ENCODE assay signal across 8 cellular contexts in genomic region chr16:66474750-66475199, GRCh38. TPM values are rescaled to one million over a fixed set of nuclear protein-coding genes. Genes with fewer than 3 reads are reported as not detected.
DNase-seq lines count a peak whose midpoint lies in the region; ATAC-seq lines count a peak whose summit lies in the region.

No MANE protein-coding gene starts in this region.

- H3K27me3 ChIP-seq in CD8-positive, alpha-beta memory T cell (ENCODE audit: insufficient read depth, low read length, poor library complexity, severe bottlenecking): no peaks in the 10 kb centered on the region
- no peaks in the 10 kb centered on the region for H3K27me3 ChIP-seq in MG63

- no peaks in the 10 kb centered on the region for H3K9me3 ChIP-seq in CD8-positive, alpha-beta memory T cell (ENCODE audit: low read length)
- no peaks in the 10 kb centered on the region for H3K9me3 ChIP-seq in KOPT-K1 (ENCODE audit: insufficient read depth, low read length, poor library complexity, severe bottlenecking)
- no peaks in the 10 kb centered on the region for H3K9me3 ChIP-seq in MG63

- H3K27ac ChIP-seq in CD8-positive, alpha-beta memory T cell (ENCODE audit: low read depth, low read length): no peak overlapping the region
- H3K27ac ChIP-seq in KOPT-K1 (ENCODE audit: low read depth, low read length, poor library complexity, severe bottlenecking): peak overlapping the region; percentile 12

- no peaks in the 10 kb centered on the region for H3K9me3 Mint-ChIP-seq in CD8-positive, alpha-beta memory T cell
- H3K9me3 Mint-ChIP-seq in stimulated activated memory B cell treated with anti-CD40 and anti-IgM and Interleukin-4, amounts not matched to agents 10 μg/mL and 1 μg/mL and 100 μg/mL, for 72 hours: no peaks in the 10 kb centered on the region

- peaks cover 25% of the 10 kb centered on the region for H3K4me1 ChIP-seq in CD8-positive, alpha-beta memory T cell (ENCODE audit: insufficient read depth, low read length)

- H3K36me3 ChIP-seq in CD8-positive, alpha-beta memory T cell (ENCODE audit: insufficient read depth, low read length): no peaks in the 10 kb centered on the region
- no peaks in the 10 kb centered on the region for H3K36me3 ChIP-seq in KOPT-K1 (ENCODE audit: insufficient read depth, low read length)
- H3K36me3 ChIP-seq in MG63: no peaks in the 10 kb centered on the region

- H3K27me3 Mint-ChIP-seq in CD8-positive, alpha-beta memory T cell: no peaks in the 10 kb centered on the region
- peaks cover 31% of the 10 kb centered on the region for H3K27me3 Mint-ChIP-seq in stimulated activated memory B cell treated with anti-CD40 and anti-IgM and Interleukin-4, amounts not matched to agents 10 μg/mL and 1 μg/mL and 100 μg/mL, for 72 hours

- CTCF ChIA-PET in CD8-positive, alpha-beta memory T cell (lab: Charles Lee): interaction anchor here (1.9 kb wide), 1 partner anchor 176 kb away, joined by 8 read pairs; no protein-coding TSS in a partner anchor

- H3K4me3 ChIP-seq in CD8-positive, alpha-beta memory T cell (ENCODE audit: low read length): no peak overlapping the region
- no peak overlapping the region for H3K4me3 ChIP-seq in MG63

- peak; percentile 37 to 76 (median 65) for DNase-seq in CD8-positive, alpha-beta memory T cell
- DNase-seq in T-helper 2 cell (peak in 4 of 5 experiments; percentile 24 to 90 (median 42)), MG63 (no peak)
- DNase-seq in effector CD8-positive, alpha-beta T cell (lab: John Stamatoyannopoulos, UW): peak; percentile 7

- no peaks in the 10 kb centered on the region for H3K36me3 Mint-ChIP-seq in CD8-positive, alpha-beta memory T cell
- no peaks in the 10 kb centered on the region for H3K36me3 Mint-ChIP-seq in stimulated activated memory B cell treated with anti-CD40 and anti-IgM and Interleukin-4, amounts not matched to agents 10 μg/mL and 1 μg/mL and 100 μg/mL, for 72 hours

- ATAC-seq in GM21390 (IDR thresholded peaks at IDR 0.05; ENCODE audit: unreplicated experiment) (peak; percentile 81), HG02840 (IDR thresholded peaks at IDR 0.05; ENCODE audit: low FRiP score, unreplicated experiment) (no peak)
- peak; percentile 96 for ATAC-seq in stimulated activated memory B cell treated with anti-CD40 and anti-IgM and Interleukin-4, amounts not matched to agents 10 μg/mL and 1 μg/mL and 100 μg/mL, for 72 hours

- peak overlapping the region in 3 of 7 donors; percentile 12 to 51 (median 19) for H3K4me3 Mint-ChIP-seq in CD8-positive, alpha-beta memory T cell
- H3K4me3 Mint-ChIP-seq in stimulated activated memory B cell treated with anti-CD40 and anti-IgM and Interleukin-4, amounts not matched to agents 10 μg/mL and 1 μg/mL and 100 μg/mL, for 72 hours: no peak overlapping the region

- POLR2A ChIA-PET in CD8-positive, alpha-beta memory T cell (lab: Charles Lee): no interaction called here

- H3K4me1 Mint-ChIP-seq in CD8-positive, alpha-beta memory T cell: peaks cover 28 to 36% (median 34%) of the 10 kb centered on the region in 3 donors
- H3K4me1 Mint-ChIP-seq in stimulated activated memory B cell treated with anti-CD40 and anti-IgM and Interleukin-4, amounts not matched to agents 10 μg/mL and 1 μg/mL and 100 μg/mL, for 72 hours: peaks cover 40% of the 10 kb centered on the region

- peak overlapping the region; percentile 40 to 94 (median 84) for H3K27ac Mint-ChIP-seq in CD8-positive, alpha-beta memory T cell
- H3K27ac Mint-ChIP-seq in stimulated activated memory B cell treated with anti-CD40 and anti-IgM and Interleukin-4, amounts not matched to agents 10 μg/mL and 1 μg/mL and 100 μg/mL, for 72 hours: no peak overlapping the region

RNA-seq across cellular contexts. Expression of gene BEAN1, which starts 47.7 kb away (rescaled TPM):
- total RNA-seq in CD8-positive, alpha-beta memory T cell: not detected
- polyA plus RNA-seq in CD8-positive, alpha-beta memory T cell: 0.09 TPM
- 0.56 TPM in 1 of 2 replicates, not detected in the other for total RNA-seq in MG63 (2014; rRNA removed; shearing (Covaris generic); ENCODE audit: low replicate concordance)
